ENCODE assay signal across 8 cellular contexts in the genomic region with DNA sequence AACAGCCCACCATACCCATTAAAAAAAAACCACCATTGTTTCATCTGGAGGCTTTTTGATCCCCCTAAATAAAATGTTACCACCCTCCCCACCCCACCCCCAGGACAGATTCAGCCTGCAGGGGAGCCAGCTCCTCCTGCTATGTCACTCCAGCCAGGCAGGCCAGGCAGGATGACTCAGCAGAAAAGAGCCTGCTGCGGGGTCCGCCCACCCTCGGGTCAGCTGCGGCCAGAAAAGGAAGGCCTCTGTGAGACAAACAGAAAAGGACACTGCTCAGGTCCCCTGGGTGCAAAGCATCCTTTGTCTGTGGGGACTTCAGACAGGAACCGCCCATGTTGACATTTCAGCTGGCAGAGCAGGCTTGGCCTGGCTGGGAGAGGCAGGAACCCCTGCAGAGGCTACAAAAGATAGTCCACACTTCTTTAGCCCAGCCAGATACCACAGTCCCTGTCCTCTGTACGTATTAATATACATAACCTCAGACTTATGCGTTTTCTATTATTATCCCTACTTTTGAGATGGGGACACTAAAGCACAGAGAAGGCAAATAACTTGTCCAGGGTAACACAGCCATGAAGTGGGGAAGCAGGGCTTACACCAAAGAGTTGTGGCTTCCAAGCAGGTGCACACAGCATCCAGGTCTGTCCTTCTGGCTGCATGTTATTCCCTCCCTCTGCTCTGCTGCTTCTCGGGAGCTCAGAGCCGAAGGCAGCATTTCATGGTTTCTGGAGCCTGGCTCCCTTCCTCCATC.
DNase-seq lines count a peak whose midpoint lies in the region; ATAC-seq and TF ChIP-seq lines count a peak whose summit lies in the region.

No MANE protein-coding gene starts in this region.

- ATAC-seq in GM18511 (IDR thresholded peaks at IDR 0.05; ENCODE audit: unreplicated experiment): peak; percentile 90
- ATAC-seq in HG02588 (IDR thresholded peaks at IDR 0.05; ENCODE audit: unreplicated experiment): peak; percentile 89
- ATAC-seq in heart left ventricle: peak; percentile 81 to 95 (median 93)

- H3K4me1 ChIP-seq in adrenal gland (replicated peaks in 1 of 2) (peaks cover 12 to 29% of the 10 kb centered on the region in 2 donors), heart left ventricle (peaks cover 0 to 48% (median 17%) of the 10 kb centered on the region in 12 donors)

- H3K4me1 Mint-ChIP-seq in activated CD4-positive, alpha-beta T cell treated with anti-CD3 and anti-CD28 coated beads, Interleukin-2, amount 10 ng/mL, durations not matched to agents 7 days and 5 days: no peaks in the 10 kb centered on the region

- H3K4me3 Mint-ChIP-seq in activated CD4-positive, alpha-beta T cell treated with anti-CD3 and anti-CD28 coated beads, Interleukin-2, amount 10 ng/mL, durations not matched to agents 7 days and 5 days: no peak overlapping the region

- H3K27me3 Mint-ChIP-seq in activated CD4-positive, alpha-beta T cell treated with anti-CD3 and anti-CD28 coated beads, Interleukin-2, amount 10 ng/mL, durations not matched to agents 7 days and 5 days: peaks cover 3% of the 10 kb centered on the region

- H3K36me3 ChIP-seq in adrenal gland (replicated peaks in 1 of 2) (no peaks in the 10 kb centered on the region), heart left ventricle (no peaks in the 10 kb centered on the region)

- DNase-seq in M059J (ENCODE audit: low read depth): peak; percentile 81
- peak; percentile 80 to 95 (median 89) for DNase-seq in adrenal gland
- peak; percentile 82 to 89 (median 85) for DNase-seq in heart left ventricle
- DNase-seq in putamen (ENCODE audit: low spot score): peak; percentile 94
- DNase-seq in activated CD4-positive, alpha-beta T cell treated with anti-CD3 and anti-CD28 coated beads, Interleukin-2, amount 10 ng/mL, durations not matched to agents 7 days and 5 days: no peak
- DNase-seq in NCI-H2171 treated with DMSO at 0.1 percent for 48 hours (lab: John Stamatoyannopoulos, UW): no peak

- 34 to 39% (median 37%) methylated on average over 9 of the region's 9 CpGs for WGBS in adrenal gland, 4 donors
- WGBS in heart left ventricle, 4 donors: 19 to 31% (median 27%) methylated on average over 9 of the region's 9 CpGs

- TF ChIP-seq POLR2A in adrenal gland (IDR thresholded peaks at IDR 0.05) (no peak), heart left ventricle (IDR thresholded peaks at IDR 0.05) (no peak)

- H3K27me3 ChIP-seq in adrenal gland (no peaks in the 10 kb centered on the region), heart left ventricle (no peaks in the 10 kb centered on the region)

- no peak overlapping the region for H3K4me3 ChIP-seq in adrenal gland
- no peak overlapping the region for H3K4me3 ChIP-seq in heart left ventricle

- H3K36me3 Mint-ChIP-seq in activated CD4-positive, alpha-beta T cell treated with anti-CD3 and anti-CD28 coated beads, Interleukin-2, amount 10 ng/mL, durations not matched to agents 7 days and 5 days (ENCODE audit: low read depth): no peaks in the 10 kb centered on the region

- H3K9me3 Mint-ChIP-seq in activated CD4-positive, alpha-beta T cell treated with anti-CD3 and anti-CD28 coated beads, Interleukin-2, amount 10 ng/mL, durations not matched to agents 7 days and 5 days: no peaks in the 10 kb centered on the region

- CTCF ChIA-PET in activated CD4-positive, alpha-beta T cell treated with anti-CD3 and anti-CD28 coated beads, Interleukin-2, amount 10 ng/mL, durations not matched to agents 7 days and 5 days (lab: Charles Lee): no interaction called here

- H3K27ac ChIP-seq in adrenal gland (peak overlapping the region in 3 of 5 donors; percentile 18 to 57 (median 53)), heart left ventricle (peak overlapping the region in 11 of 12 donors; percentile 22 to 73 (median 55))

- H3K27ac Mint-ChIP-seq in activated CD4-positive, alpha-beta T cell treated with anti-CD3 and anti-CD28 coated beads, Interleukin-2, amount 10 ng/mL, durations not matched to agents 7 days and 5 days: no peak overlapping the region

- TF ChIP-seq CTCF in adrenal gland (IDR thresholded peaks at IDR 0.05) (peak in 3 of 6 experiments; percentile 12 to 25 (median 19)), heart left ventricle (IDR thresholded peaks at IDR 0.05) (peak in 3 of 12 donors; percentile 17 to 23 (median 22))

- intact Hi-C loops in adrenal gland (cut with DNase I): no loop called here
- intact Hi-C loops in heart left ventricle (cut with DNase I): loop anchor here in 8 of 10 donors (5.0 to 10.0 kb wide), 5 partner anchors 135 to 1495 kb away; partner anchors contain the start of gene CPEB2 (in 6 of the 8)

- POLR2A ChIA-PET in activated CD4-positive, alpha-beta T cell treated with anti-CD3 and anti-CD28 coated beads, Interleukin-2, amount 10 ng/mL, durations not matched to agents 7 days and 5 days (lab: Charles Lee): no interaction called here

- H3K9me3 ChIP-seq in adrenal gland (replicated peaks in 1 of 3) (no peaks in the 10 kb centered on the region), heart left ventricle (no peaks in the 10 kb centered on the region)

Comparison
In these comparisons a context has a peak if more than half of its experiments do, and no peak if none do; other contexts are left out.
1. DNase-seq: peak in M059J (single experiment), adrenal gland (7 of 7), heart left ventricle (5 of 5) and putamen (single experiment); none in activated CD4-positive, alpha-beta T cell treated with anti-CD3 and anti-CD28 coated beads, Interleukin-2, amount 10 ng/mL, durations not matched to agents 7 days and 5 days (single experiment) and NCI-H2171 treated with DMSO at 0.1 percent for 48 hours (single experiment).
2. intact Hi-C loops: an anchor here in heart left ventricle (5.0 to 10.0 kb wide); none called in adrenal gland.
3. Peak in every context shown above with its lines, with median percentiles within 50 percentile points of each other: ATAC-seq.